Comparison of ENCODE assay signal across 27 cellular contexts in the genomic region with DNA sequence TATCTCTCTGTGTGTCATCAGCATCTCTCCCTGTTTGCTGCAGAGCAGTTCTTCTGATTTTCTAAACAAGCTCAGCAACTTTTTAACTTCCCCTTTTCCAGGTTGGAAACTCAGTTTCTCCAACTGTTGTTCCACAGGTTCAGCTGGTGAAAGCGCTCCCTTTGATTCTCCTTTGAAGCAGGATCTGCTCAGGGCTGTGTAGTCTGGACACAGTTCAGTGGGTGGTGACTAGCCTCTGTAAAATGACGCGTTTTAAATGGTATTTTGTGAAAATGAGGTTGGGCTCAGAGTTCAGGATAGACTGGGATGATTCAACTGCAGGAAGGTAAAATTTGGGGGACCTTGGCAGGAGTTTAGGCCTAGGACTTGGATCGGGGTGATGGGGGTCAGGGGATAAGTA.
"Had no signal": no experiment of that assay in that cellular context is flagged by ENCODE, and none has a peak within 500 bp of the region (broad histone marks: within the 10 kb centered on the region; RNA-seq: fewer than 3 reads in every experiment).

No MANE protein-coding gene starts in this region.

- H3K27ac ChIP-seq: esophagus squamous epithelium, neutrophil, pancreas, sigmoid colon, testis, upper lobe of left lung, VCaP had no signal

- H3K36me3 ChIP-seq: esophagus squamous epithelium, neutrophil, pancreas, sigmoid colon, upper lobe of left lung had no signal

- H3K4me3 Mint-ChIP-seq: activated naive CD4-positive, alpha-beta T cell treated with anti-CD3 and anti-CD28 coated beads, Interleukin-2, amount 10 ng/mL, durations not matched to agents 7 days and 5 days; activated naive CD8-positive, alpha-beta T cell treated with anti-CD3 and anti-CD28 coated beads, Interleukin-2, amount 50 U/mL, for 24 hours; activated T-cell treated with anti-CD3 and anti-CD28 coated beads, Interleukin-2, amount 50 U/mL, for 4 hours; dendritic cell treated with granulocyte-macrophage colony-stimulating factor and Interleukin-4, amounts not matched to agents 40 ng/mL and 50 ng/mL, for 4 days; natural killer cell treated with Interleukin-12 subunit alpha and Interleukin-12 subunit beta and Interleukin-15 and Interleukin-18, amount 100 ng/mL, for 72 hours; stimulated activated effector memory CD8-positive, alpha-beta T cell treated with anti-CD3 and anti-CD28 coated beads, Interleukin-12 subunit alpha, Interleukin-12 subunit beta, amount 100 ng/mL, for 72 hours; T-helper 17 cell had no signal

- H3K36me3 Mint-ChIP-seq: activated naive CD4-positive, alpha-beta T cell treated with anti-CD3 and anti-CD28 coated beads, Interleukin-2, amount 10 ng/mL, durations not matched to agents 7 days and 5 days; natural killer cell treated with Interleukin-12 subunit alpha and Interleukin-12 subunit beta and Interleukin-15 and Interleukin-18, amount 100 ng/mL, for 72 hours; stimulated activated effector memory CD8-positive, alpha-beta T cell treated with anti-CD3 and anti-CD28 coated beads, Interleukin-12 subunit alpha, Interleukin-12 subunit beta, amount 100 ng/mL, for 72 hours had no signal

- H3K27me3 ChIP-seq: pancreas, sigmoid colon, testis, upper lobe of left lung had no signal

- DNase-seq: activated CD4-positive, alpha-beta T cell treated with anti-CD3 and anti-CD28 coated beads, Interleukin-2, amount 50 U/mL, for 1 hour; activated CD4-positive, CD25-positive, alpha-beta regulatory T cell treated with anti-CD3 and anti-CD28 coated beads, Interleukin-2, amount 50 U/mL, for 72 hours; activated CD8-positive, alpha-beta memory T cell treated with anti-CD3 and anti-CD28 coated beads, Interleukin-2, amount 50 U/mL, for 4 hours; activated effector memory CD4-positive, alpha-beta T cell treated with Interleukin-2 at 50 U/mL for 16 hours; activated naive CD4-positive, alpha-beta T cell treated with anti-CD3 and anti-CD28 coated beads, Interleukin-2, amount 10 ng/mL, durations not matched to agents 7 days and 5 days; activated naive CD8-positive, alpha-beta T cell treated with anti-CD3 and anti-CD28 coated beads, Interleukin-2, amount 50 U/mL, for 24 hours; activated T-cell treated with anti-CD3 and anti-CD28 coated beads, Interleukin-2, amount 50 U/mL, for 4 hours; aorta; effector memory CD4-positive, alpha-beta T cell; esophagus squamous epithelium; foreskin melanocyte; head of caudate nucleus; kidney; mesendoderm; pancreas; sigmoid colon; stimulated activated CD4-positive, alpha-beta T cell treated with anti-CD3 and anti-CD28 coated beads, Interleukin-4, amount 100 ng/mL, for 24 hours; T-helper 17 cell; testis; upper lobe of left lung had no signal

- H3K4me1 Mint-ChIP-seq: activated naive CD4-positive, alpha-beta T cell treated with anti-CD3 and anti-CD28 coated beads, Interleukin-2, amount 10 ng/mL, durations not matched to agents 7 days and 5 days; activated naive CD8-positive, alpha-beta T cell treated with anti-CD3 and anti-CD28 coated beads, Interleukin-2, amount 50 U/mL, for 24 hours; stimulated activated effector memory CD8-positive, alpha-beta T cell treated with anti-CD3 and anti-CD28 coated beads, Interleukin-12 subunit alpha, Interleukin-12 subunit beta, amount 100 ng/mL, for 72 hours had no signal

- H3K4me1 ChIP-seq: esophagus squamous epithelium, pancreas, sigmoid colon, testis had no signal

- H3K27ac Mint-ChIP-seq: activated naive CD4-positive, alpha-beta T cell treated with anti-CD3 and anti-CD28 coated beads, Interleukin-2, amount 10 ng/mL, durations not matched to agents 7 days and 5 days; activated naive CD8-positive, alpha-beta T cell treated with anti-CD3 and anti-CD28 coated beads, Interleukin-2, amount 50 U/mL, for 24 hours; dendritic cell treated with granulocyte-macrophage colony-stimulating factor and Interleukin-4, amounts not matched to agents 40 ng/mL and 50 ng/mL, for 4 days; natural killer cell treated with Interleukin-12 subunit alpha and Interleukin-12 subunit beta and Interleukin-15 and Interleukin-18, amount 100 ng/mL, for 72 hours; stimulated activated effector memory CD8-positive, alpha-beta T cell treated with anti-CD3 and anti-CD28 coated beads, Interleukin-12 subunit alpha, Interleukin-12 subunit beta, amount 100 ng/mL, for 72 hours; T-helper 17 cell had no signal

- H3K9me3 Mint-ChIP-seq: activated naive CD4-positive, alpha-beta T cell treated with anti-CD3 and anti-CD28 coated beads, Interleukin-2, amount 10 ng/mL, durations not matched to agents 7 days and 5 days; activated naive CD8-positive, alpha-beta T cell treated with anti-CD3 and anti-CD28 coated beads, Interleukin-2, amount 50 U/mL, for 24 hours; activated T-cell treated with anti-CD3 and anti-CD28 coated beads, Interleukin-2, amount 50 U/mL, for 4 hours; dendritic cell treated with granulocyte-macrophage colony-stimulating factor and Interleukin-4, amounts not matched to agents 40 ng/mL and 50 ng/mL, for 4 days; natural killer cell treated with Interleukin-12 subunit alpha and Interleukin-12 subunit beta and Interleukin-15 and Interleukin-18, amount 100 ng/mL, for 72 hours; stimulated activated effector memory CD8-positive, alpha-beta T cell treated with anti-CD3 and anti-CD28 coated beads, Interleukin-12 subunit alpha, Interleukin-12 subunit beta, amount 100 ng/mL, for 72 hours had no signal

- H3K9me3 ChIP-seq: esophagus squamous epithelium, neutrophil, pancreas, sigmoid colon, testis, upper lobe of left lung had no signal

- ATAC-seq: activated naive CD8-positive, alpha-beta T cell treated with anti-CD3 and anti-CD28 coated beads, Interleukin-2, amount 50 U/mL, for 24 hours; activated T-cell treated with anti-CD3 and anti-CD28 coated beads, Interleukin-2, amount 50 U/mL, for 4 hours; pancreas; stimulated activated effector memory CD8-positive, alpha-beta T cell treated with anti-CD3 and anti-CD28 coated beads, Interleukin-12 subunit alpha, Interleukin-12 subunit beta, amount 100 ng/mL, for 72 hours; T-helper 17 cell had no signal

- FAIRE-seq: bronchial epithelial cell, endothelial cell of umbilical vein, kidney, pancreas had no signal

- H3K4me3 ChIP-seq: esophagus squamous epithelium, pancreas, sigmoid colon, testis, upper lobe of left lung had no signal
